In the genomic region with DNA sequence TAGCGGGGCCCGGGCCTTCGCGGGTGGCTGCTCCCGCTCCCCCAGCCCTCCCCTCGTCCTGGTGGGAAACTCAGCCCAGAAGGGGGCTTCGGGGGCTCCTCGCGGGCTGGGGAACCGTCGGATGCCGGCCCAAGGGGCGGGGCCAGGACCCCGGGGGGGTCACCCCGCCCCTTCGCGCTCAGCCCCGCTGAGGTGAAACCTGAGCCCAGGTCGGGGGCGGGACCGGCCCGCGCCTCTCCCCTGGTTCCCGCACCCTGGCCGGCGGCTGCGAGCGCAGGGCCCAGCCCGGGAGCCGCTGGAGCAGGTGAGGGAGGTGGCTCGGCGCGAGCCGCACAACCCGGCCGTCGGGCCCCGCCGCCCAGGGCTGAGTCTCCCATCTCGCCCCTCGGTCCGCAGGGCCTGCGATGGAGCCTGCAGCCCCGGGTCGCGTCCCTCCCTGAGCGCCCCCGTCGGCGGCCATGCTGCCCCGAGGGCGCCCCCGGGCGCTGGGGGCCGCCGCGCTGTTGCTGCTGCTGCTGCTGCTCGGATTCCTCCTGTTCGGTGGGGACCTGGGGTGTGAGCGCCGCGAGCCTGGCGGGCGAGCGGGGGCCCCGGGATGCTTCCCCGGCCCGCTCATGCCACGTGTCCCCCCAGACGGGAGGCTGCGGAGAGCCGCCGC, we compare ENCODE assay signal across 8 cellular contexts. TPM values are rescaled to one million over a fixed set of nuclear protein-coding genes. Genes with fewer than 3 reads are reported as not detected.
A peak's percentile ranks its signal among the peaks of the same experiment; 100 is the strongest.
DNase-seq lines count a peak whose midpoint lies in the region; ATAC-seq and TF ChIP-seq lines count a peak whose summit lies in the region.

A gene (plus strand): TSS at position 232 of the 658 bp plus-strand sequence. CDS start 227 bp downstream, at position 459.

- 0% methylated on average over 3 of the region's 73 CpGs for WGBS in right lobe of liver (ENCODE audit: insufficient coverage, low coverage, low lambda C conversion rate, missing lambda C conversion rate)

- DNase-seq in DMS153 (lab: John Stamatoyannopoulos, UW), result peak; percentile 55
- peak; percentile 93 for DNase-seq in NCI-H146 (lab: John Stamatoyannopoulos, UW)
- DNase-seq in activated naive CD8-positive, alpha-beta T cell treated with anti-CD3 and anti-CD28 coated beads, Interleukin-2, amount 10 ng/mL, durations not matched to agents 7 days and 5 days, result peak; percentile 45
- peak in 1 of 3 donors; percentile 66 for DNase-seq in right lobe of liver
- no peak for DNase-seq in ureter (ENCODE audit: low spot score)
- DNase-seq in mesenteric fat pad (ENCODE audit: low spot score), result no peak
- no peak for DNase-seq in epidermal melanocyte (ENCODE audit: insufficient read length, low spot score)

- H3K4me1 ChIP-seq in right lobe of liver, result peaks cover 0 to 11% (median 0%) of the 10 kb centered on the region in 4 donors

- intact Hi-C loops in right lobe of liver (cut with DNase I), result no loop called here

- no peaks in the 10 kb centered on the region for H3K9me3 Mint-ChIP-seq in activated naive CD8-positive, alpha-beta T cell treated with anti-CD3 and anti-CD28 coated beads, Interleukin-2, amount 10 ng/mL, durations not matched to agents 7 days and 5 days

- no peaks in the 10 kb centered on the region for H3K9me3 ChIP-seq in right lobe of liver

- TF ChIP-seq CTCF in right lobe of liver (IDR thresholded peaks at IDR 0.05), result no peak

- no peak for TF ChIP-seq POLR2A in right lobe of liver (IDR thresholded peaks at IDR 0.05)

- ATAC-seq in activated naive CD8-positive, alpha-beta T cell treated with anti-CD3 and anti-CD28 coated beads, Interleukin-2, amount 10 ng/mL, durations not matched to agents 7 days and 5 days (ENCODE audit: low read depth), result no peak
- peak; percentile 15 to 64 (median 27) for ATAC-seq in right lobe of liver
- no peak for ATAC-seq in GM21423 (IDR thresholded peaks at IDR 0.05; ENCODE audit: unreplicated experiment)

- POLR2A ChIA-PET in activated naive CD8-positive, alpha-beta T cell treated with anti-CD3 and anti-CD28 coated beads, Interleukin-2, amount 10 ng/mL, durations not matched to agents 7 days and 5 days (lab: Charles Lee), result no interaction called here

- no peaks in the 10 kb centered on the region for H3K36me3 ChIP-seq in right lobe of liver

- H3K4me1 Mint-ChIP-seq in activated naive CD8-positive, alpha-beta T cell treated with anti-CD3 and anti-CD28 coated beads, Interleukin-2, amount 10 ng/mL, durations not matched to agents 7 days and 5 days, result peaks cover 17% of the 10 kb centered on the region

- H3K27me3 ChIP-seq in right lobe of liver, result no peaks in the 10 kb centered on the region

- peaks cover 19% of the 10 kb centered on the region for H3K27me3 Mint-ChIP-seq in activated naive CD8-positive, alpha-beta T cell treated with anti-CD3 and anti-CD28 coated beads, Interleukin-2, amount 10 ng/mL, durations not matched to agents 7 days and 5 days

- H3K27ac Mint-ChIP-seq in activated naive CD8-positive, alpha-beta T cell treated with anti-CD3 and anti-CD28 coated beads, Interleukin-2, amount 10 ng/mL, durations not matched to agents 7 days and 5 days, result no peak within 1 kb of the TSS

- peak within 1 kb of the TSS; percentile 69 for H3K4me3 Mint-ChIP-seq in activated naive CD8-positive, alpha-beta T cell treated with anti-CD3 and anti-CD28 coated beads, Interleukin-2, amount 10 ng/mL, durations not matched to agents 7 days and 5 days

- peak within 1 kb of the TSS; percentile 32 to 54 (median 53) for H3K4me3 ChIP-seq in right lobe of liver

- no peaks in the 10 kb centered on the region for H3K36me3 Mint-ChIP-seq in activated naive CD8-positive, alpha-beta T cell treated with anti-CD3 and anti-CD28 coated beads, Interleukin-2, amount 10 ng/mL, durations not matched to agents 7 days and 5 days

- no peak within 1 kb of the TSS for H3K27ac ChIP-seq in right lobe of liver

RNA-seq across cellular contexts. Expression of the gene that starts here (rescaled TPM):
- total RNA-seq in activated naive CD8-positive, alpha-beta T cell treated with anti-CD3 and anti-CD28 coated beads, Interleukin-2, amount 10 ng/mL, durations not matched to agents 7 days and 5 days, result 1 to 10 TPM; 2.5 to 2.7 TPM
- total RNA-seq in right lobe of liver (1 to 10 TPM in 5 of 6 experiments, under 1 TPM in 1; 0.43 to 3.5 (median 2.4) TPM), ureter (18.0 TPM), mesenteric fat pad (not detected)

Comparison
In these comparisons a context has a peak if more than half of its experiments do, and no peak if none do; other contexts are left out.
1. DNase-seq: peak in DMS153 (single experiment), NCI-H146 (single experiment) and activated naive CD8-positive, alpha-beta T cell treated with anti-CD3 and anti-CD28 coated beads, Interleukin-2, amount 10 ng/mL, durations not matched to agents 7 days and 5 days (single experiment); none in ureter (single experiment), mesenteric fat pad (single experiment) and epidermal melanocyte (single experiment).
2. ATAC-seq: peak in right lobe of liver (4 of 4); none in activated naive CD8-positive, alpha-beta T cell treated with anti-CD3 and anti-CD28 coated beads, Interleukin-2, amount 10 ng/mL, durations not matched to agents 7 days and 5 days (single experiment) and GM21423 (single experiment).